10 cellular contexts compared by ENCODE assay signal in the genomic region with DNA sequence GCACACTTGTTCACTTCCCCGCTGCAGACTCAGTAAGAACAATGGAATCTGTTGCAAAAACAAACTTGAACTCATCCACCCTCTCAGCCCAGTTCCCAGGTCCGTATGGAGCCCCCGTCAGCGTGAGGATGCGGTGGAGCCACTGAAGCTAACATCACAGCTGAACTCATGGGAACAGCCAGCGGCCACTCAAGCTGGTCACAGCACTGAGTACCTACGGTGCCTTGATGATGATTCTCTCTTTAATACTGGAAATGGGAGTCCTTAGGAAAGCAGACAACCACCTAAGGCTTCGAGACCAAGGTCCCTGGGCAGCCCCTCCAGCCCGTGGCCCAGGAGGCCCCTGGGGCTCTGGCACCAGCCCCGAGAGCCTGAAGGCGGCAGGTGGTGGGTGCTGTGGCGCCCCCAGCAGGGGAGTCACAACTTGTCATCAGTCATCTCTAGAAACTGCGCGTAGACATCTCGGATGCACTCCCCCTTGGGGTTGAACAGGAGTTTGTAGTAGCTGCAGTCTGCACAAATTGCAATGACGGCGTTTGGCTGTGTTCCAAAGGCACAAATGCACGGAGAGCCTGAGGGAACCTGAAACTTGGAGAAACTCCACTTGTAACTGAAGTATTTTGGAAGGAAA. TPM values are rescaled to one million over a fixed set of nuclear protein-coding genes. Genes with fewer than 3 reads are reported as not detected.
DNase-seq lines count a peak whose midpoint lies in the region; ATAC-seq, FAIRE-seq and TF ChIP-seq lines count a peak whose summit lies in the region.
"Had no signal": no experiment of that assay in that cellular context is flagged by ENCODE, and none has a peak within 500 bp of the region (broad histone marks: within the 10 kb centered on the region; RNA-seq: fewer than 3 reads in every experiment).

No MANE protein-coding gene starts in this region.

- H3K4me3 ChIP-seq in adrenal gland (no peak overlapping the region), right cardiac atrium (ENCODE audit: low read length) (no peak overlapping the region)
- H3K4me3 ChIP-seq: BLaER1 had no signal

- no peaks in the 10 kb centered on the region for H3K9me3 ChIP-seq in adrenal gland (replicated peaks in 1 of 3)
- no peaks in the 10 kb centered on the region for H3K9me3 ChIP-seq in right cardiac atrium (ENCODE audit: control insufficient read depth, low read length)
- H3K9me3 ChIP-seq: BLaER1, neutrophil had no signal

- H3K27ac ChIP-seq in adrenal gland (no peak overlapping the region), right cardiac atrium (ENCODE audit: low read length) (no peak overlapping the region)
- H3K27ac ChIP-seq: BLaER1, neutrophil had no signal

- TF ChIP-seq POLR2A in adrenal gland (IDR thresholded peaks at IDR 0.05) (no peak), H54 (IDR thresholded peaks at IDR 0.05; ENCODE audit: low read depth, low read length) (no peak)

- peak; percentile 48 for DNase-seq in NCI-H345 (lab: John Stamatoyannopoulos, UW)
- no peak for DNase-seq in NCI-H345 treated with DMSO at 0.1 percent for 48 hours (lab: John Stamatoyannopoulos, UW; ENCODE audit: unreplicated experiment)
- DNase-seq in NCI-H69 (lab: John Stamatoyannopoulos, UW), result peak; percentile 91
- peak in 5 of 7 donors; percentile 34 to 66 (median 54) for DNase-seq in adrenal gland
- DNase-seq in right cardiac atrium, result peak; percentile 62 to 78 (median 78)
- DNase-seq in stimulated activated CD8-positive, alpha-beta memory T cell treated with anti-CD3 and anti-CD28 coated beads, Interleukin-4, amount 100 ng/mL, for 24 hours (ENCODE audit: low read depth), result peak; percentile 6
- DNase-seq in H54 (ENCODE audit: insufficient read length, low spot score), result no peak

- 31 to 41% (median 37%) methylated on average over 10 to 18 of the region's 18 CpGs for WGBS in adrenal gland, 4 donors
- WGBS in right cardiac atrium, result 42% methylated on average over 18 of the region's 18 CpGs

- intact Hi-C loops in adrenal gland (cut with DNase I) (no loop called here), right cardiac atrium (cut with DNase I) (no loop called here)

- no peaks in the 10 kb centered on the region for H3K4me1 ChIP-seq in adrenal gland (replicated peaks in 1 of 2)
- H3K4me1 ChIP-seq in right cardiac atrium (ENCODE audit: control insufficient read depth, insufficient read depth, low read length), result no peaks in the 10 kb centered on the region

- FAIRE-seq in H54 (lab: Jason Lieb, UNC), result no peak

- ATAC-seq in right cardiac atrium (peak; percentile 48 to 51), GM21619 (IDR thresholded peaks at IDR 0.05; ENCODE audit: unreplicated experiment) (no peak)

- H3K27me3 ChIP-seq in adrenal gland, result no peaks in the 10 kb centered on the region
- no peaks in the 10 kb centered on the region for H3K27me3 ChIP-seq in right cardiac atrium (ENCODE audit: control insufficient read depth, insufficient read depth)
- H3K27me3 ChIP-seq: BLaER1 had no signal

- TF ChIP-seq CTCF in adrenal gland (IDR thresholded peaks at IDR 0.05), result peak in 1 of 6 experiments; percentile 13

- no peaks in the 10 kb centered on the region for H3K36me3 ChIP-seq in adrenal gland (replicated peaks in 1 of 2)
- H3K36me3 ChIP-seq: BLaER1, neutrophil had no signal

RNA-seq across cellular contexts. Expression of a gene that starts 31.0 kb away (rescaled TPM):
- total RNA-seq in adrenal gland, result 10 to 100 TPM; 44.2 to 86.0 (median 60.5) TPM
- 10 to 100 TPM; 75.3 to 97.7 (median 86.4) TPM for polyA plus RNA-seq in adrenal gland
- total RNA-seq in right cardiac atrium, result 10 to 100 TPM; 51.4 to 69.3 (median 54.5) TPM
- 50.9 TPM for polyA plus RNA-seq in right cardiac atrium

Comparison
In these comparisons a context has a peak if more than half of its experiments do, and no peak if none do; other contexts are left out.
1. DNase-seq: peak in NCI-H345 (single experiment), NCI-H69 (single experiment), adrenal gland (5 of 7), right cardiac atrium (3 of 3) and stimulated activated CD8-positive, alpha-beta memory T cell treated with anti-CD3 and anti-CD28 coated beads, Interleukin-4, amount 100 ng/mL, for 24 hours (single experiment); none in NCI-H345 treated with DMSO at 0.1 percent for 48 hours (single experiment) and H54 (single experiment).